Comparison of ENCODE assay signal across 1 cellular context in genomic region chr15:26738996-26739395, GRCh38.
TF ChIP-seq lines count a peak whose summit lies in the region.

No MANE protein-coding gene starts in this region.

TF ChIP-seq in H1, 55 proteins besides CTCF, POLR2A, EP300 and RAD21 (continued from another document):
- TF ChIP-seq CHD7 (IDR thresholded peaks at IDR 0.05; ENCODE audit: insufficient replicate concordance, low read length) (no peak), MAX (IDR thresholded peaks at IDR 0.05) (no peak), TAF1 (IDR thresholded peaks at IDR 0.05; ENCODE audit: low read depth, low read length) (no peak), KDM4A (IDR thresholded peaks at IDR 0.05; ENCODE audit: low read depth, low read length, severe bottlenecking) (no peak), BRCA1 (IDR thresholded peaks at IDR 0.05; ENCODE audit: low read depth, low read length) (no peak), BCL11A (IDR thresholded peaks at IDR 0.05; ENCODE audit: low read depth in 2 of 2, low read length in 2 of 2) (no peak), JUND (IDR thresholded peaks at IDR 0.05; ENCODE audit: low read length) (no peak), CBX5 (IDR thresholded peaks at IDR 0.05; ENCODE audit: low read depth, low read length) (no peak)
